In genomic region chr21:29077651-29078090, GRCh38 we compare ENCODE assay signal across 8 cellular contexts. TPM values are rescaled to one million over a fixed set of nuclear protein-coding genes. Genes with fewer than 3 reads are reported as not detected.
A peak's percentile ranks its signal among the peaks of the same experiment; 100 is the strongest.
DNase-seq lines count a peak whose midpoint lies in the region; ATAC-seq and TF ChIP-seq lines count a peak whose summit lies in the region.

No MANE protein-coding gene starts in this region.

- peak overlapping the region; percentile 98 for H3K27ac Mint-ChIP-seq in activated naive CD4-positive, alpha-beta T cell treated with anti-CD3 and anti-CD28 coated beads, Interleukin-2, amount 10 ng/mL, durations not matched to agents 7 days and 5 days
- peak overlapping the region; percentile 88 for H3K27ac Mint-ChIP-seq in type B pancreatic cell

- H3K36me3 Mint-ChIP-seq in activated naive CD4-positive, alpha-beta T cell treated with anti-CD3 and anti-CD28 coated beads, Interleukin-2, amount 10 ng/mL, durations not matched to agents 7 days and 5 days, result peaks cover 24% of the 10 kb centered on the region
- H3K36me3 Mint-ChIP-seq in type B pancreatic cell, result peaks cover 2% of the 10 kb centered on the region

- peaks cover 70% of the 10 kb centered on the region for H3K4me1 Mint-ChIP-seq in activated naive CD4-positive, alpha-beta T cell treated with anti-CD3 and anti-CD28 coated beads, Interleukin-2, amount 10 ng/mL, durations not matched to agents 7 days and 5 days
- peaks cover 5% of the 10 kb centered on the region for H3K4me1 Mint-ChIP-seq in type B pancreatic cell (ENCODE audit: unreplicated experiment)

- peaks cover 4% of the 10 kb centered on the region for H3K27me3 Mint-ChIP-seq in activated naive CD4-positive, alpha-beta T cell treated with anti-CD3 and anti-CD28 coated beads, Interleukin-2, amount 10 ng/mL, durations not matched to agents 7 days and 5 days
- no peaks in the 10 kb centered on the region for H3K27me3 Mint-ChIP-seq in type B pancreatic cell

- H3K9me3 Mint-ChIP-seq in activated naive CD4-positive, alpha-beta T cell treated with anti-CD3 and anti-CD28 coated beads, Interleukin-2, amount 10 ng/mL, durations not matched to agents 7 days and 5 days, result peaks cover 5% of the 10 kb centered on the region
- no peaks in the 10 kb centered on the region for H3K9me3 Mint-ChIP-seq in type B pancreatic cell

- no peaks in the 10 kb centered on the region for H3K9me3 ChIP-seq in DND-41 (ENCODE audit: insufficient read depth, low read length, severe bottlenecking)

- TF ChIP-seq CTCF in DND-41 (IDR thresholded peaks at IDR 0.05; ENCODE audit: borderline replicate concordance, extremely low read depth, low read length, poor library complexity, severe bottlenecking), result no peak
- TF ChIP-seq CTCF in type B pancreatic cell (conservative IDR thresholded peaks at IDR 0.05), result no peak

- H3K36me3 ChIP-seq in DND-41 (ENCODE audit: insufficient read depth, low read length), result no peaks in the 10 kb centered on the region; the same call in 1 of the 2 replicates

- no peak for ATAC-seq in DND-41 (ENCODE audit: insufficient read depth, low read depth)
- ATAC-seq in GM19351 (IDR thresholded peaks at IDR 0.05; ENCODE audit: unreplicated experiment), result no peak

- H2AFZ ChIP-seq in DND-41 (ENCODE audit: low read depth, low read length), result 0 out of 2 replicates have a peak overlapping the region, but pooled peaks have one; percentile 30

- DNase-seq in DND-41, result no peak
- DNase-seq in NCI-H1105 treated with DMSO at 0.1 percent for 48 hours (lab: John Stamatoyannopoulos, UW), result peak; percentile 56
- peak; percentile 52 for DNase-seq in activated naive CD4-positive, alpha-beta T cell treated with anti-CD3 and anti-CD28 coated beads, Interleukin-2, amount 10 ng/mL, durations not matched to agents 7 days and 5 days
- peak; percentile 77 for DNase-seq in left kidney (ENCODE audit: low read depth, low spot score)
- DNase-seq in type B pancreatic cell (ENCODE audit: extremely low spot score, unreplicated experiment), result no peak
- no peak for DNase-seq in HEK293T (ENCODE audit: extremely low spot score)
- DNase-seq in NCI-H1930 (lab: John Stamatoyannopoulos, UW), result no peak

- H3K9ac ChIP-seq in DND-41 (ENCODE audit: low read depth, low read length), result no peak overlapping the region

- CTCF ChIA-PET in activated naive CD4-positive, alpha-beta T cell treated with anti-CD3 and anti-CD28 coated beads, Interleukin-2, amount 10 ng/mL, durations not matched to agents 7 days and 5 days (lab: Charles Lee), result no interaction called here
- CTCF ChIA-PET in HEK293T (lab: Yijun Ruan, JAX), result no interaction called here

- POLR2A ChIA-PET in HEK293T (lab: Yijun Ruan, JAX), result no interaction called here

- H3K4me1 ChIP-seq in DND-41 (ENCODE audit: insufficient read depth, low read length), result peaks cover 43% of the 10 kb centered on the region

- H3K27ac ChIP-seq in DND-41 (ENCODE audit: low read length), result no peak overlapping the region

- H4K20me1 ChIP-seq in DND-41 (ENCODE audit: insufficient read depth, low read length), result peaks cover 5% of the 10 kb centered on the region

- peak overlapping the region; percentile 80 for H3K4me3 Mint-ChIP-seq in activated naive CD4-positive, alpha-beta T cell treated with anti-CD3 and anti-CD28 coated beads, Interleukin-2, amount 10 ng/mL, durations not matched to agents 7 days and 5 days
- peak overlapping the region; percentile 84 for H3K4me3 Mint-ChIP-seq in type B pancreatic cell

- H3K27me3 ChIP-seq in DND-41 (ENCODE audit: insufficient read depth, low read length, poor library complexity), result no peaks in the 10 kb centered on the region

- H3K4me2 ChIP-seq in DND-41 (ENCODE audit: insufficient read depth, low read length), result no peak overlapping the region

- no peak overlapping the region for H3K4me3 ChIP-seq in DND-41 (ENCODE audit: low read depth in 1 of 2, low read length in 2 of 2)

- H3K79me2 ChIP-seq in DND-41 (ENCODE audit: insufficient read depth, low read length), result peaks cover 10% of the 10 kb centered on the region

TF ChIP-seq in HEK293T, 16 proteins besides CTCF, POLR2A, EP300 and RAD21:
- no peak for TF ChIP-seq ELF4 (IDR thresholded peaks at IDR 0.05)
- TF ChIP-seq HDGF (IDR thresholded peaks at IDR 0.05; ENCODE audit: borderline replicate concordance), result no peak
- TF ChIP-seq PKNOX1 (IDR thresholded peaks at IDR 0.05), result no peak
- TF ChIP-seq ARNT (IDR thresholded peaks at IDR 0.05), result no peak
- no peak for TF ChIP-seq BHLHE40 (IDR thresholded peaks at IDR 0.05; ENCODE audit: borderline replicate concordance)
- TF ChIP-seq SUZ12 (IDR thresholded peaks at IDR 0.05), result no peak
- TF ChIP-seq LEF1 (IDR thresholded peaks at IDR 0.05; ENCODE audit: borderline replicate concordance), result no peak
- no peak for TF ChIP-seq FOXK2 (IDR thresholded peaks at IDR 0.05)
- no peak for TF ChIP-seq SP1 (IDR thresholded peaks at IDR 0.05)
- TF ChIP-seq CTBP1 (IDR thresholded peaks at IDR 0.05; ENCODE audit: borderline replicate concordance), result no peak
- no peak for TF ChIP-seq FOXM1 (IDR thresholded peaks at IDR 0.05; ENCODE audit: borderline replicate concordance)
- no peak for TF ChIP-seq NFRKB (IDR thresholded peaks at IDR 0.05)
- TF ChIP-seq FOXA1 (IDR thresholded peaks at IDR 0.05), result no peak
- no peak for TF ChIP-seq ZNF384 (IDR thresholded peaks at IDR 0.05)
- no peak for TF ChIP-seq TARDBP (IDR thresholded peaks at IDR 0.05)
- TF ChIP-seq L3MBTL2 (conservative IDR thresholded peaks at IDR 0.05), result no peak

RNA-seq across cellular contexts. Expression of gene CCT8, which starts 4.2 kb away (rescaled TPM):
- 167 and 218 TPM in 2 replicates for total RNA-seq in type B pancreatic cell (ENCODE audit: low replicate concordance)

RNA-seq across cellular contexts. Expression of gene MAP3K7CL, which starts 52.8 kb away (rescaled TPM):
- 5.3 TPM in 1 of 2 replicates, not detected in the other for total RNA-seq in type B pancreatic cell (ENCODE audit: low replicate concordance)

RNA-seq across cellular contexts. Expression of gene USP16, which starts 53.2 kb away (rescaled TPM):
- total RNA-seq in type B pancreatic cell (ENCODE audit: low replicate concordance), result 28.9 and 35.0 TPM in 2 replicates

RNA-seq across cellular contexts. Expression of gene RWDD2B, which starts 58.5 kb away (rescaled TPM):
- 9.2 and 10.7 TPM in 2 replicates for total RNA-seq in type B pancreatic cell (ENCODE audit: low replicate concordance)

Comparison
In these comparisons a context has a peak if more than half of its experiments do, and no peak if none do; other contexts are left out.
1. DNase-seq: peak in NCI-H1105 treated with DMSO at 0.1 percent for 48 hours (single experiment), activated naive CD4-positive, alpha-beta T cell treated with anti-CD3 and anti-CD28 coated beads, Interleukin-2, amount 10 ng/mL, durations not matched to agents 7 days and 5 days (single experiment) and left kidney (single experiment); none in DND-41 (single experiment), type B pancreatic cell (single experiment), HEK293T (single experiment) and NCI-H1930 (0 of 2).